1 cellular context compared by ENCODE assay signal in the genomic region with DNA sequence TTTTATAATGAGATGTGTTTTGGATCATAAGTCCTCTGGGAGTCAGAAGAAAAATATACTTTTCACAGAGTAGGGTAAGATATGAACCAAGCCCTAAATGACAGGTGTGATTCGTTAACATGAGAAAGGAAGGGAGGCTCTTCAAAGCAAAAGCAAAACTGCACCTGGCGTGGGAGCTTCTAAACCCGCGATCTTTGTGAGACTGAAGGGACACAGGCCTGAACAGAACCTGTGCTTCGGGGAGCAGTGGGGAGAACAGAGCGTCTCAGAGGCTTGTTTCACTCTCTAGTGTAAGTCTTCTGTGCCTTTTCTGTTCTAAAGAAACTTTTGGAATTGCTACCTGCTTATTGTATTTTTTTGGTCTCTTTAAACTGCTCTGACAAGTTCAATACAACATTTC.
TF ChIP-seq lines count a peak whose summit lies in the region.

No MANE protein-coding gene starts in this region.

TF ChIP-seq in GM23338, 12 proteins besides CTCF, POLR2A, EP300 and RAD21 (continued from another document):
- TF ChIP-seq, protein P1, sequence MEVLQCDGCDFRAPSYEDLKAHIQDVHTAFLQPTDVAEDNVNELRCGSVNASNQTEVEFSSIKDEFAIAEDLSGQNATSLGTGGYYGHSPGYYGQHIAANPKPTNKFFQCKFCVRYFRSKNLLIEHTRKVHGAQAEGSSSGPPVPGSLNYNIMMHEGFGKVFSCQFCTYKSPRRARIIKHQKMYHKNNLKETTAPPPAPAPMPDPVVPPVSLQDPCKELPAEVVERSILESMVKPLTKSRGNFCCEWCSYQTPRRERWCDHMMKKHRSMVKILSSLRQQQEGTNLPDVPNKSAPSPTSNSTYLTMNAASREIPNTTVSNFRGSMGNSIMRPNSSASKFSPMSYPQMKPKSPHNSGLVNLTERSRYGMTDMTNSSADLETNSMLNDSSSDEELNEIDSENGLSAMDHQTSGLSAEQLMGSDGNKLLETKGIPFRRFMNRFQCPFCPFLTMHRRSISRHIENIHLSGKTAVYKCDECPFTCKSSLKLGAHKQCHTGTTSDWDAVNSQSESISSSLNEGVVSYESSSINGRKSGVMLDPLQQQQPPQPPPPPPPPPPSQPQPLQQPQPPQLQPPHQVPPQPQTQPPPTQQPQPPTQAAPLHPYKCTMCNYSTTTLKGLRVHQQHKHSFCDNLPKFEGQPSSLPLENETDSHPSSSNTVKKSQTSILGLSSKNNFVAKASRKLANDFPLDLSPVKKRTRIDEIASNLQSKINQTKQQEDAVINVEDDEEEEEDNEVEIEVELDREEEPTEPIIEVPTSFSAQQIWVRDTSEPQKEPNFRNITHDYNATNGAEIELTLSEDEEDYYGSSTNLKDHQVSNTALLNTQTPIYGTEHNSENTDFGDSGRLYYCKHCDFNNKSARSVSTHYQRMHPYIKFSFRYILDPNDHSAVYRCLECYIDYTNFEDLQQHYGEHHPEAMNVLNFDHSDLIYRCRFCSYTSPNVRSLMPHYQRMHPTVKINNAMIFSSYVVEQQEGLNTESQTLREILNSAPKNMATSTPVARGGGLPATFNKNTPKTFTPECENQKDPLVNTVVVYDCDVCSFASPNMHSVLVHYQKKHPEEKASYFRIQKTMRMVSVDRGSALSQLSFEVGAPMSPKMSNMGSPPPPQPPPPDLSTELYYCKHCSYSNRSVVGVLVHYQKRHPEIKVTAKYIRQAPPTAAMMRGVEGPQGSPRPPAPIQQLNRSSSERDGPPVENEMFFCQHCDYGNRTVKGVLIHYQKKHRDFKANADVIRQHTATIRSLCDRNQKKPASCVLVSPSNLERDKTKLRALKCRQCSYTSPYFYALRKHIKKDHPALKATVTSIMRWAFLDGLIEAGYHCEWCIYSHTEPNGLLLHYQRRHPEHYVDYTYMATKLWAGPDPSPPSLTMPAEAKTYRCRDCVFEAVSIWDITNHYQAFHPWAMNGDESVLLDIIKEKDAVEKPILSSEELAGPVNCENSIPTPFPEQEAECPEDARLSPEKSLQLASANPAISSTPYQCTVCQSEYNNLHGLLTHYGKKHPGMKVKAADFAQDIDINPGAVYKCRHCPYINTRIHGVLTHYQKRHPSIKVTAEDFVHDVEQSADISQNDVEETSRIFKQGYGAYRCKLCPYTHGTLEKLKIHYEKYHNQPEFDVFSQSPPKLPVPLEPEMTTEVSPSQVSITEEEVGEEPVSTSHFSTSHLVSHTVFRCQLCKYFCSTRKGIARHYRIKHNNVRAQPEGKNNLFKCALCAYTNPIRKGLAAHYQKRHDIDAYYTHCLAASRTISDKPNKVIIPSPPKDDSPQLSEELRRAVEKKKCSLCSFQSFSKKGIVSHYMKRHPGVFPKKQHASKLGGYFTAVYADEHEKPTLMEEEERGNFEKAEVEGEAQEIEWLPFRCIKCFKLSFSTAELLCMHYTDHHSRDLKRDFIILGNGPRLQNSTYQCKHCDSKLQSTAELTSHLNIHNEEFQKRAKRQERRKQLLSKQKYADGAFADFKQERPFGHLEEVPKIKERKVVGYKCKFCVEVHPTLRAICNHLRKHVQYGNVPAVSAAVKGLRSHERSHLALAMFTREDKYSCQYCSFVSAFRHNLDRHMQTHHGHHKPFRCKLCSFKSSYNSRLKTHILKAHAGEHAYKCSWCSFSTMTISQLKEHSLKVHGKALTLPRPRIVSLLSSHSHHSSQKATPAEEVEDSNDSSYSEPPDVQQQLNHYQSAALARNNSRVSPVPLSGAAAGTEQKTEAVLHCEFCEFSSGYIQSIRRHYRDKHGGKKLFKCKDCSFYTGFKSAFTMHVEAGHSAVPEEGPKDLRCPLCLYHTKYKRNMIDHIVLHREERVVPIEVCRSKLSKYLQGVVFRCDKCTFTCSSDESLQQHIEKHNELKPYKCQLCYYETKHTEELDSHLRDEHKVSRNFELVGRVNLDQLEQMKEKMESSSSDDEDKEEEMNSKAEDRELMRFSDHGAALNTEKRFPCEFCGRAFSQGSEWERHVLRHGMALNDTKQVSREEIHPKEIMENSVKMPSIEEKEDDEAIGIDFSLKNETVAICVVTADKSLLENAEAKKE (CRISPR knock-in tag; IDR thresholded peaks at IDR 0.05), result no peak
